In genomic region chr2:73679237-73679636, GRCh38 we compare ENCODE assay signal across 5 cellular contexts. TPM values are rescaled to one million over a fixed set of nuclear protein-coding genes. Genes with fewer than 3 reads are reported as not detected.
"Had no signal": no experiment of that assay in that cellular context is flagged by ENCODE, and none has a peak within 500 bp of the region (broad histone marks: within the 10 kb centered on the region; RNA-seq: fewer than 3 reads in every experiment).

No MANE protein-coding gene starts in this region.

RNA-seq across cellular contexts. Expression of gene NAT8, which starts 37.0 kb away (rescaled TPM):
- total RNA-seq: HT-29, HT1080, IMR-90, K562 had no signal
- polyA plus RNA-seq: IgD-negative memory B cell, IMR-90, K562 had no signal
